In genomic region chr5:146208916-146209522, GRCh38 we compare ENCODE assay signal across 15 cellular contexts. TPM values are rescaled to one million over a fixed set of nuclear protein-coding genes. Genes with fewer than 3 reads are reported as not detected.
DNase-seq lines count a peak whose midpoint lies in the region; ATAC-seq, FAIRE-seq and TF ChIP-seq lines count a peak whose summit lies in the region.
"Had no signal": no experiment of that assay in that cellular context is flagged by ENCODE, and none has a peak within 500 bp of the region (broad histone marks: within the 10 kb centered on the region; RNA-seq: fewer than 3 reads in every experiment).

No MANE protein-coding gene starts in this region.

- H3K4me1 Mint-ChIP-seq in activated T-helper 2 cell treated with anti-CD3 and anti-CD28 coated beads, Interferon-gamma antibody, Interleukin-2, Interleukin-4, amounts not matched to agents 10 μg/mL and 5 μg/mL and 100 μg/mL, durations not matched to agents 14 hours and 24 hours and 36 hours (ENCODE audit: low read depth): peaks cover 19% of the 10 kb centered on the region

- H3K4me3 ChIP-seq in fibroblast of pulmonary artery (replicated peaks; ENCODE audit: low read depth, low read length): no peak overlapping the region
- H3K4me3 ChIP-seq: body of pancreas, esophagus squamous epithelium, right lobe of liver had no signal

- no peaks in the 10 kb centered on the region for H3K27me3 Mint-ChIP-seq in activated T-helper 2 cell treated with anti-CD3 and anti-CD28 coated beads, Interferon-gamma antibody, Interleukin-2, Interleukin-4, amounts not matched to agents 10 μg/mL and 5 μg/mL and 100 μg/mL, durations not matched to agents 14 hours and 24 hours and 36 hours (ENCODE audit: low read depth)
- H3K27me3 Mint-ChIP-seq: naive B cell had no signal

- no peak overlapping the region for H3K4me3 Mint-ChIP-seq in activated T-helper 2 cell treated with anti-CD3 and anti-CD28 coated beads, Interferon-gamma antibody, Interleukin-2, Interleukin-4, amounts not matched to agents 10 μg/mL and 5 μg/mL and 100 μg/mL, durations not matched to agents 14 hours and 24 hours and 36 hours (ENCODE audit: low read depth)
- H3K4me3 Mint-ChIP-seq: activated T-cell treated with anti-CD3 and anti-CD28 coated beads, Interleukin-2, amount 50 U/mL, for 4 hours had no signal

- no peak for ATAC-seq in esophagus mucosa
- ATAC-seq: body of pancreas had no signal

- peaks cover 20% of the 10 kb centered on the region for H3K36me3 Mint-ChIP-seq in activated T-helper 2 cell treated with anti-CD3 and anti-CD28 coated beads, Interferon-gamma antibody, Interleukin-2, Interleukin-4, amounts not matched to agents 10 μg/mL and 5 μg/mL and 100 μg/mL, durations not matched to agents 14 hours and 24 hours and 36 hours (ENCODE audit: low read depth)
- H3K36me3 Mint-ChIP-seq: naive B cell had no signal

- H3K27ac Mint-ChIP-seq in activated T-helper 2 cell treated with anti-CD3 and anti-CD28 coated beads, Interferon-gamma antibody, Interleukin-2, Interleukin-4, amounts not matched to agents 10 μg/mL and 5 μg/mL and 100 μg/mL, durations not matched to agents 14 hours and 24 hours and 36 hours: no peak overlapping the region

- peak overlapping the region; percentile 52 for H3K27ac ChIP-seq in 22Rv1
- H3K27ac ChIP-seq: body of pancreas, esophagus squamous epithelium had no signal

- no peaks in the 10 kb centered on the region for H3K9me3 Mint-ChIP-seq in activated T-helper 2 cell treated with anti-CD3 and anti-CD28 coated beads, Interferon-gamma antibody, Interleukin-2, Interleukin-4, amounts not matched to agents 10 μg/mL and 5 μg/mL and 100 μg/mL, durations not matched to agents 14 hours and 24 hours and 36 hours
- H3K9me3 Mint-ChIP-seq: activated T-cell treated with anti-CD3 and anti-CD28 coated beads, Interleukin-2, amount 50 U/mL, for 4 hours; naive B cell had no signal

- TF ChIP-seq CTCF in 22Rv1 (IDR thresholded peaks at IDR 0.05) (0 out of 2 replicates have a peak, but pooled peaks have one; percentile 19), GM12872 (IDR thresholded peaks at IDR 0.05; ENCODE audit: insufficient read depth, low read depth, low read length) (peak; percentile 22; the same call in 1 of the 3 replicates), fibroblast of pulmonary artery (IDR thresholded peaks at IDR 0.05; ENCODE audit: low read length, missing control alignments) (peak; percentile 15)

- in situ Hi-C loops in ACHN (cut with HindIII; ENCODE audit: low pct_ligation_motif_present, low pct_unique_long_range_greater_than_20kb, low sequenced_read_pairs): no loop called here

- DNase-seq in RCC 7860 (ENCODE audit: low spot score) (no peak), fibroblast of pulmonary artery (ENCODE audit: low read depth) (no peak), ACHN (no peak)
- no peak for DNase-seq in activated T-helper 2 cell treated with anti-CD3 and anti-CD28 coated beads, Interferon-gamma antibody, Interleukin-2, Interleukin-4, amounts not matched to agents 10 μg/mL and 5 μg/mL and 100 μg/mL, durations not matched to agents 14 hours and 24 hours and 36 hours (ENCODE audit: low spot score)
- no peak for DNase-seq in activated naive CD4-positive, alpha-beta T cell treated with Interleukin-2 at 50 U/mL for 16 hours
- DNase-seq: activated T-cell treated with anti-CD3 and anti-CD28 coated beads, Interleukin-2, amount 50 U/mL, for 4 hours; body of pancreas; esophagus squamous epithelium; naive B cell; NCI-H2171; right lobe of liver; RPMI8226 had no signal

- peak; percentile 8 for FAIRE-seq in RCC 7860 (lab: Jason Lieb, UNC)

- intact Hi-C loops in activated T-helper 2 cell treated with anti-CD3 and anti-CD28 coated beads, Interferon-gamma antibody, Interleukin-2, Interleukin-4, amounts not matched to agents 10 μg/mL and 5 μg/mL and 100 μg/mL, durations not matched to agents 14 hours and 24 hours and 36 hours (cut with micrococcal nuclease): no loop called here

RNA-seq across cellular contexts. Expression of gene RBM27, which starts 5.6 kb away (rescaled TPM):
- 32.0 and 36.0 TPM in 2 replicates for total RNA-seq in activated T-helper 2 cell treated with anti-CD3 and anti-CD28 coated beads, Interferon-gamma antibody, Interleukin-2, Interleukin-4, amounts not matched to agents 10 μg/mL and 5 μg/mL and 100 μg/mL, durations not matched to agents 14 hours and 24 hours and 36 hours
- 7.5 TPM for total RNA-seq in esophagus mucosa

RNA-seq across cellular contexts. Expression of gene LARS1, which starts 26.6 kb away (rescaled TPM):
- 135 and 138 TPM in 2 replicates for total RNA-seq in activated T-helper 2 cell treated with anti-CD3 and anti-CD28 coated beads, Interferon-gamma antibody, Interleukin-2, Interleukin-4, amounts not matched to agents 10 μg/mL and 5 μg/mL and 100 μg/mL, durations not matched to agents 14 hours and 24 hours and 36 hours
- total RNA-seq in esophagus mucosa: 66.0 TPM
